17 cellular contexts compared by ENCODE assay signal in genomic region chr2:239575931-239576445, GRCh38.
DNase-seq lines count a peak whose midpoint lies in the region; ATAC-seq, FAIRE-seq and TF ChIP-seq lines count a peak whose summit lies in the region.
"Had no signal": no experiment of that assay in that cellular context is flagged by ENCODE, and none has a peak within 500 bp of the region (broad histone marks: within the 10 kb centered on the region; RNA-seq: fewer than 3 reads in every experiment).

No MANE protein-coding gene starts in this region.

- WGBS in spleen, 5 donors: 87 to 97% (median 93%) methylated on average over 6 to 8 of the region's 8 CpGs

- DNase-seq in natural killer cell treated with Interleukin-12 subunit alpha and Interleukin-12 subunit beta and Interleukin-15 and Interleukin-18, amount 100 ng/mL, for 72 hours (ENCODE audit: low spot score): peak; percentile 32
- DNase-seq in natural killer cell (no peak), kidney (peak; percentile 48), spleen (peak; percentile 59), NCI-H2081 treated with DMSO at 0.1 percent for 48 hours (lab: John Stamatoyannopoulos, UW) (no peak), T-cell (no peak), H54 (ENCODE audit: insufficient read length, low spot score) (no peak)
- DNase-seq: C1 segment of cervical spinal cord; CD4-positive, alpha-beta memory T cell; DMS79; EL; GM23248 had no signal

- H3K27ac ChIP-seq in kidney (ENCODE audit: low read depth in 2 of 2, low read length in 2 of 2) (no peak overlapping the region), spleen (no peak overlapping the region)
- H3K27ac ChIP-seq: GM23248 had no signal

- no peak for TF ChIP-seq POLR2A in spleen (IDR thresholded peaks at IDR 0.05)
- no peak for TF ChIP-seq POLR2A in H54 (IDR thresholded peaks at IDR 0.05; ENCODE audit: low read depth, low read length)

- TF ChIP-seq CTCF in natural killer cell (IDR thresholded peaks at IDR 0.05) (no peak), kidney (IDR thresholded peaks at IDR 0.05; ENCODE audit: borderline replicate concordance, extremely low read depth, insufficient read depth) (no peak), spleen (IDR thresholded peaks at IDR 0.05 in 8 of 11, conservative IDR thresholded peaks at IDR 0.05 in 3 of 11) (no peak)

- H3K36me3 ChIP-seq in kidney (ENCODE audit: control insufficient read depth in 1 of 2, insufficient read depth in 2 of 2, low read length in 2 of 2) (no peaks in the 10 kb centered on the region), spleen (no peaks in the 10 kb centered on the region)
- H3K36me3 ChIP-seq: HAP-1 had no signal

- H3K4me3 Mint-ChIP-seq in natural killer cell treated with Interleukin-12 subunit alpha and Interleukin-12 subunit beta and Interleukin-15 and Interleukin-18, amount 100 ng/mL, for 72 hours: no peak overlapping the region
- H3K4me3 Mint-ChIP-seq in natural killer cell: no peak overlapping the region
- no peak overlapping the region for H3K4me3 Mint-ChIP-seq in T-cell
- H3K4me3 Mint-ChIP-seq: B cell; CD4-positive, alpha-beta memory T cell had no signal

- intact Hi-C loops in natural killer cell (cut with micrococcal nuclease): no loop called here
- intact Hi-C loops in kidney (cut with DNase I): no loop called here
- intact Hi-C loops in spleen (cut with DNase I; ENCODE audit: low total_unique reads): no loop called here

- H3K4me1 ChIP-seq in kidney (ENCODE audit: control insufficient read depth in 1 of 2, insufficient read depth in 1 of 2, low read depth in 1 of 2, low read length in 2 of 2): no peaks in the 10 kb centered on the region
- peaks cover 0 to 12% (median 0%) of the 10 kb centered on the region in 6 donors for H3K4me1 ChIP-seq in spleen
- H3K4me1 ChIP-seq: HAP-1 had no signal

- H3K9me3 Mint-ChIP-seq in natural killer cell treated with Interleukin-12 subunit alpha and Interleukin-12 subunit beta and Interleukin-15 and Interleukin-18, amount 100 ng/mL, for 72 hours: no peaks in the 10 kb centered on the region
- H3K9me3 Mint-ChIP-seq in natural killer cell (no peaks in the 10 kb centered on the region), T-cell (no peaks in the 10 kb centered on the region)

- peaks cover 0 to 12% of the 10 kb centered on the region in 2 donors for H3K4me1 Mint-ChIP-seq in natural killer cell treated with Interleukin-12 subunit alpha and Interleukin-12 subunit beta and Interleukin-15 and Interleukin-18, amount 100 ng/mL, for 72 hours (ENCODE audit: low read depth in 2 of 2)
- H3K4me1 Mint-ChIP-seq in natural killer cell: no peaks in the 10 kb centered on the region
- no peaks in the 10 kb centered on the region for H3K4me1 Mint-ChIP-seq in T-cell
- H3K4me1 Mint-ChIP-seq: B cell had no signal

- CTCF ChIA-PET in T-cell (lab: Charles Lee): no interaction called here

- POLR2A ChIA-PET in T-cell (lab: Charles Lee): interaction anchor here in 1 of 2 donors (0.8 kb wide), 1 partner anchor 110 kb away, joined by 3 read pairs; no protein-coding TSS in a partner anchor

- FAIRE-seq in kidney (lab: Jason Lieb, UNC) (no peak), H54 (lab: Jason Lieb, UNC) (no peak)
- FAIRE-seq: A204.1, G401.6, GM12891 had no signal

- no peaks in the 10 kb centered on the region for H3K27me3 ChIP-seq in spleen (replicated peaks in 1 of 7)

- peaks cover 3 to 6% of the 10 kb centered on the region in 2 donors for H3K27me3 Mint-ChIP-seq in natural killer cell treated with Interleukin-12 subunit alpha and Interleukin-12 subunit beta and Interleukin-15 and Interleukin-18, amount 100 ng/mL, for 72 hours
- H3K27me3 Mint-ChIP-seq in natural killer cell (ENCODE audit: low read depth in 2 of 2): peaks cover 0 to 6% of the 10 kb centered on the region in 2 donors
- H3K27me3 Mint-ChIP-seq in T-cell: peaks cover 0 to 1% of the 10 kb centered on the region in 2 donors
- H3K27me3 Mint-ChIP-seq: CD4-positive, alpha-beta memory T cell had no signal

- H3K36me3 Mint-ChIP-seq in natural killer cell treated with Interleukin-12 subunit alpha and Interleukin-12 subunit beta and Interleukin-15 and Interleukin-18, amount 100 ng/mL, for 72 hours: no peaks in the 10 kb centered on the region
- H3K36me3 Mint-ChIP-seq in natural killer cell (no peaks in the 10 kb centered on the region), T-cell (no peaks in the 10 kb centered on the region)
- H3K36me3 Mint-ChIP-seq: CD4-positive, alpha-beta memory T cell had no signal

- H3K9ac ChIP-seq in kidney (ENCODE audit: low read length in 2 of 2): no peak overlapping the region
- H3K9ac ChIP-seq: GM23248 had no signal

- ATAC-seq in natural killer cell treated with Interleukin-12 subunit alpha and Interleukin-12 subunit beta and Interleukin-15 and Interleukin-18, amount 100 ng/mL, for 72 hours: no peak
- ATAC-seq in natural killer cell (no peak), T-cell (replicated peaks in 1 of 4) (no peak)

- H3K4me3 ChIP-seq in kidney (ENCODE audit: low read length in 2 of 2): no peak overlapping the region
- no peak overlapping the region for H3K4me3 ChIP-seq in spleen
- H3K4me3 ChIP-seq: GM23248, HAP-1 had no signal

- H3K27ac Mint-ChIP-seq in natural killer cell treated with Interleukin-12 subunit alpha and Interleukin-12 subunit beta and Interleukin-15 and Interleukin-18, amount 100 ng/mL, for 72 hours: no peak overlapping the region
- no peak overlapping the region for H3K27ac Mint-ChIP-seq in natural killer cell
- no peak overlapping the region for H3K27ac Mint-ChIP-seq in T-cell
- H3K27ac Mint-ChIP-seq: B cell had no signal

- H3K9me3 ChIP-seq in kidney (ENCODE audit: control insufficient read depth in 1 of 2, low read length in 2 of 2) (no peaks in the 10 kb centered on the region), spleen (peaks cover 0 to 5% (median 0%) of the 10 kb centered on the region in 8 donors)
- H3K9me3 ChIP-seq: HAP-1 had no signal

Comparison
In these comparisons a context has a peak if more than half of its experiments do, and no peak if none do; other contexts are left out.
1. DNase-seq: peak in natural killer cell treated with Interleukin-12 subunit alpha and Interleukin-12 subunit beta and Interleukin-15 and Interleukin-18, amount 100 ng/mL, for 72 hours (single experiment), kidney (single experiment) and spleen (single experiment); none in natural killer cell (single experiment), NCI-H2081 treated with DMSO at 0.1 percent for 48 hours (single experiment), T-cell (0 of 34) and H54 (single experiment).